20 cellular contexts compared by ENCODE assay signal in the genomic region with DNA sequence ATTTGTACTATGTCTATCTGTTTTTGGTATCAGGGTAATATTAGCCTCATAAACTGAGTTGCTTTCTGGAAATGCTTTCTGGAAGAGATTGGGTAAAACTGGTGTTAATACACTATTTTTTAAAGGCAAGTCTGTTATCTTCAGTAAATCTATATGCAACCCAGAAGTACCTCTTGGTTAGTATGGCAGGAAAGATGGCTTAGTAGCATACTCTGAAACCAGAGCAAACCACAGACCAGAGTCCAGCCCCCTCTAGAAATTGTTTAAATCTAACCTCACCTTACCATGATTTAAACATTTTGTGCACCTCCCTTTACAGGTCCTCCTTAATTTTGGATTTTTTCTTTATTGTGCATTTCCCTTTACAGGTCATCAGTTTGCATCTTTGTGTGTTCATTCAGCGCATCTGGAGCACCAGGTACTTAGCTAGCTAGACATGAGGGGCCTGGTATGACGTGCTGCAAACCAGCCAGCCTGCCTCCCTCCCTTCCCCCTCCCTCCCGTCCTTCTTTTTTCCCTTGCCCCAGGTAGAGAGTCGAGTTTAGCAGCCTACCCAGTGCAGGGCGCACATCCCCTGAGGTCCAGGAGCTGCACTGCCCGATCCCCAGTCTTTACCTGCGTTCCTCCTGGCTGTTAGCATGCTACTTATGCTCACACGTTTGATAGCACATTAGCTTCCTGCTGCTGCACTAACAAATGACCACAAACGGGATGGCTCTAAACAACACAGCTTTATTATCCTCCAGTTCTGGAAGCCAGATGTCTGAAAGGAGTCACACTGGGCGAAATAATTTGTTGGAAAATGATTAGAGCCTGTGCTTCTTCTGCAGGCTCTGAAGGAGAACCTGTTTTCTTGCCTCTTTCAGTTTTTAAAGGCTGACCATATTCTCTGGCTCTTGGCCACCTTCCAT.
"Had no signal": no experiment of that assay in that cellular context is flagged by ENCODE, and none has a peak within 500 bp of the region (broad histone marks: within the 10 kb centered on the region; RNA-seq: fewer than 3 reads in every experiment).

No MANE protein-coding gene starts in this region.

- H3K4me1 ChIP-seq: gastrocnemius medialis, heart right ventricle, left lung, psoas muscle, spleen, suprapubic skin, upper lobe of right lung had no signal

- DNase-seq: activated CD4-positive, alpha-beta memory T cell treated with anti-CD3 and anti-CD28 coated beads, Interleukin-2, amount 10 ng/mL, durations not matched to agents 7 days and 5 days; activated CD4-positive, alpha-beta T cell treated with anti-CD3 and anti-CD28 coated beads for 36 hours; activated CD8-positive, alpha-beta memory T cell treated with anti-CD3 and anti-CD28 coated beads, Interleukin-2, amount 50 U/mL, for 4 hours; activated naive CD8-positive, alpha-beta T cell treated with anti-CD3 and anti-CD28 coated beads, Interleukin-2, amount 10 ng/mL, durations not matched to agents 7 days and 5 days; activated T-cell treated with anti-CD3 and anti-CD28 coated beads, Interleukin-2, amount 50 U/mL, for 72 hours; aorta; gastrocnemius medialis; heart right ventricle; left lung; mesenchymal stem cell; psoas muscle; spleen; stimulated activated CD4-positive, alpha-beta T cell treated with anti-CD3 and anti-CD28 coated beads, Interleukin-1b, Interleukin-23, amount 100 ng/mL, for 48 hours; stimulated activated naive CD8-positive, alpha-beta T cell treated with anti-CD3 and anti-CD28 coated beads, Interleukin-15, Interleukin-2, amounts not matched to agents 100 U/mL and 50 U/mL, for 24 hours; T1000; upper lobe of right lung had no signal

- H3K4me3 ChIP-seq: gastrocnemius medialis, heart right ventricle, left lung, psoas muscle, spleen, suprapubic skin, upper lobe of right lung had no signal

- H3K36me3 Mint-ChIP-seq: activated naive CD8-positive, alpha-beta T cell treated with anti-CD3 and anti-CD28 coated beads, Interleukin-2, amount 10 ng/mL, durations not matched to agents 7 days and 5 days; natural killer cell treated with Interleukin-12 subunit alpha and Interleukin-12 subunit beta and Interleukin-15 and Interleukin-18, amount 100 ng/mL, for 72 hours had no signal

- H3K4me1 Mint-ChIP-seq: activated CD4-positive, alpha-beta memory T cell treated with anti-CD3 and anti-CD28 coated beads, Interleukin-2, amount 10 ng/mL, durations not matched to agents 7 days and 5 days; activated CD4-positive, alpha-beta T cell treated with anti-CD3 and anti-CD28 coated beads for 36 hours had no signal

- H3K4me3 Mint-ChIP-seq: activated CD4-positive, alpha-beta memory T cell treated with anti-CD3 and anti-CD28 coated beads, Interleukin-2, amount 10 ng/mL, durations not matched to agents 7 days and 5 days; activated CD4-positive, alpha-beta T cell treated with anti-CD3 and anti-CD28 coated beads for 36 hours; activated naive CD8-positive, alpha-beta T cell treated with anti-CD3 and anti-CD28 coated beads, Interleukin-2, amount 10 ng/mL, durations not matched to agents 7 days and 5 days; activated T-cell treated with anti-CD3 and anti-CD28 coated beads, Interleukin-2, amount 50 U/mL, for 72 hours; natural killer cell treated with Interleukin-12 subunit alpha and Interleukin-12 subunit beta and Interleukin-15 and Interleukin-18, amount 100 ng/mL, for 72 hours had no signal

- H3K27ac Mint-ChIP-seq: activated CD4-positive, alpha-beta memory T cell treated with anti-CD3 and anti-CD28 coated beads, Interleukin-2, amount 10 ng/mL, durations not matched to agents 7 days and 5 days; activated CD4-positive, alpha-beta T cell treated with anti-CD3 and anti-CD28 coated beads for 36 hours; activated naive CD8-positive, alpha-beta T cell treated with anti-CD3 and anti-CD28 coated beads, Interleukin-2, amount 10 ng/mL, durations not matched to agents 7 days and 5 days; activated T-cell treated with anti-CD3 and anti-CD28 coated beads, Interleukin-2, amount 50 U/mL, for 72 hours; natural killer cell treated with Interleukin-12 subunit alpha and Interleukin-12 subunit beta and Interleukin-15 and Interleukin-18, amount 100 ng/mL, for 72 hours had no signal

- H3K9me3 Mint-ChIP-seq: activated CD4-positive, alpha-beta memory T cell treated with anti-CD3 and anti-CD28 coated beads, Interleukin-2, amount 10 ng/mL, durations not matched to agents 7 days and 5 days; activated naive CD8-positive, alpha-beta T cell treated with anti-CD3 and anti-CD28 coated beads, Interleukin-2, amount 10 ng/mL, durations not matched to agents 7 days and 5 days; activated T-cell treated with anti-CD3 and anti-CD28 coated beads, Interleukin-2, amount 50 U/mL, for 72 hours; natural killer cell treated with Interleukin-12 subunit alpha and Interleukin-12 subunit beta and Interleukin-15 and Interleukin-18, amount 100 ng/mL, for 72 hours had no signal

- H3K36me3 ChIP-seq: gastrocnemius medialis, heart right ventricle, left lung, spleen, suprapubic skin, upper lobe of right lung had no signal

- H3K9me3 ChIP-seq: gastrocnemius medialis, heart right ventricle, left lung, psoas muscle, spleen, suprapubic skin, upper lobe of right lung had no signal

- H3K27ac ChIP-seq: gastrocnemius medialis, heart right ventricle, left lung, psoas muscle, spleen, suprapubic skin, upper lobe of right lung, VCaP had no signal

- ATAC-seq: activated CD4-positive, alpha-beta T cell treated with anti-CD3 and anti-CD28 coated beads for 36 hours; activated T-cell treated with anti-CD3 and anti-CD28 coated beads, Interleukin-2, amount 50 U/mL, for 72 hours; gastrocnemius medialis; heart right ventricle; left lung; natural killer cell treated with Interleukin-12 subunit alpha and Interleukin-12 subunit beta and Interleukin-15 and Interleukin-18, amount 100 ng/mL, for 72 hours; psoas muscle; sciatic nerve; stimulated activated naive CD8-positive, alpha-beta T cell treated with anti-CD3 and anti-CD28 coated beads, Interleukin-15, Interleukin-2, amounts not matched to agents 100 U/mL and 50 U/mL, for 24 hours; upper lobe of right lung had no signal

- H3K27me3 ChIP-seq: left lung, suprapubic skin, upper lobe of right lung had no signal
